In genomic region chr5:40503438-40503837, GRCh38 we compare ENCODE assay signal across 14 cellular contexts.
DNase-seq lines count a peak whose midpoint lies in the region; TF ChIP-seq lines count a peak whose summit lies in the region.
"Had no signal": no experiment of that assay in that cellular context is flagged by ENCODE, and none has a peak within 500 bp of the region (broad histone marks: within the 10 kb centered on the region; RNA-seq: fewer than 3 reads in every experiment).

No MANE protein-coding gene starts in this region.

- no peak for TF ChIP-seq POLR2A in testis (IDR thresholded peaks at IDR 0.05)

- 75 to 85% methylated on average over 2 of the region's 2 CpGs for WGBS in testis, 2 donors

- intact Hi-C loops in testis (cut with DNase I; ENCODE audit: low total_unique reads), result no loop called here

- no peak overlapping the region for H3K27ac ChIP-seq in testis
- H3K27ac ChIP-seq: gastroesophageal sphincter, pancreas had no signal

- H3K4me1 ChIP-seq in testis, result no peaks in the 10 kb centered on the region
- H3K4me1 ChIP-seq: gastroesophageal sphincter, pancreas had no signal

- peak; percentile 4 for DNase-seq in stimulated activated CD8-positive, alpha-beta memory T cell treated with anti-CD3 and anti-CD28 coated beads, Interleukin-12 subunit alpha, Interleukin-12 subunit beta, amount 100 ng/mL, for 4 hours (ENCODE audit: low read depth)
- DNase-seq in stimulated activated CD8-positive, alpha-beta memory T cell treated with anti-CD3 and anti-CD28 coated beads, Interleukin-4, amount 100 ng/mL, for 48 hours, result no peak
- DNase-seq in SK-MEL-5 (ENCODE audit: low read depth, low spot score) (peak; percentile 36), dermis blood vessel endothelial cell (peak; percentile 19), KG1 (lab: John Stamatoyannopoulos, UW) (no peak), HPDE6-E6E7 (ENCODE audit: extremely low spot score) (no peak), kidney glomerular epithelial cell (lab: John Stamatoyannopoulos, UW) (no peak), testis (no peak)
- DNase-seq: effector CD4-positive, alpha-beta T cell; H7; NCI-H1417; NCI-H510A; pancreas had no signal

- H3K36me3 ChIP-seq in testis (ENCODE audit: low read depth, missing control alignments), result no peaks in the 10 kb centered on the region
- H3K36me3 ChIP-seq: gastroesophageal sphincter, pancreas had no signal

- no peak for TF ChIP-seq CTCF in testis (IDR thresholded peaks at IDR 0.05)

- in situ Hi-C loops in SK-MEL-5 (cut with HindIII; ENCODE audit: low pct_unique_long_range_greater_than_20kb, low sequenced_read_pairs), result no loop called here

- no peak overlapping the region for H3K4me3 ChIP-seq in testis
- H3K4me3 ChIP-seq: gastroesophageal sphincter, pancreas had no signal

- no peaks in the 10 kb centered on the region for H3K9me3 ChIP-seq in testis
- H3K9me3 ChIP-seq: gastroesophageal sphincter, pancreas had no signal

- H3K27me3 ChIP-seq in testis, result no peaks in the 10 kb centered on the region
- H3K27me3 ChIP-seq: gastroesophageal sphincter, pancreas had no signal

Comparison
In these comparisons a context has a peak if more than half of its experiments do, and no peak if none do; other contexts are left out.
1. DNase-seq: peak in stimulated activated CD8-positive, alpha-beta memory T cell treated with anti-CD3 and anti-CD28 coated beads, Interleukin-12 subunit alpha, Interleukin-12 subunit beta, amount 100 ng/mL, for 4 hours (single experiment), SK-MEL-5 (single experiment) and dermis blood vessel endothelial cell (single experiment); none in stimulated activated CD8-positive, alpha-beta memory T cell treated with anti-CD3 and anti-CD28 coated beads, Interleukin-4, amount 100 ng/mL, for 48 hours (single experiment), KG1 (single experiment), HPDE6-E6E7 (single experiment), kidney glomerular epithelial cell (single experiment) and testis (single experiment).